In genomic region chr5:125227333-125228075, GRCh38 we compare ENCODE assay signal across 10 cellular contexts.
DNase-seq lines count a peak whose midpoint lies in the region; ATAC-seq, FAIRE-seq and TF ChIP-seq lines count a peak whose summit lies in the region.
"Had no signal": no experiment of that assay in that cellular context is flagged by ENCODE, and none has a peak within 500 bp of the region (broad histone marks: within the 10 kb centered on the region; RNA-seq: fewer than 3 reads in every experiment).

No MANE protein-coding gene starts in this region.

- no peak overlapping the region for H3K27ac Mint-ChIP-seq in astrocyte (ENCODE audit: unreplicated experiment)
- H3K27ac Mint-ChIP-seq: dendritic cell treated with granulocyte-macrophage colony-stimulating factor and Interleukin-4, amounts not matched to agents 40 ng/mL and 50 ng/mL, for 4 days; T-cell had no signal

- ATAC-seq in DND-41 (ENCODE audit: insufficient read depth, low read depth) = no peak
- no peak for ATAC-seq in GM21367 (IDR thresholded peaks at IDR 0.05; ENCODE audit: unreplicated experiment)
- no peak for ATAC-seq in HG03565 (IDR thresholded peaks at IDR 0.05; ENCODE audit: unreplicated experiment)
- ATAC-seq in GM21528 (IDR thresholded peaks at IDR 0.05; ENCODE audit: low FRiP score, unreplicated experiment) = no peak
- ATAC-seq: T-cell had no signal

- no peaks in the 10 kb centered on the region for H3K36me3 Mint-ChIP-seq in astrocyte (ENCODE audit: low read depth, unreplicated experiment)
- H3K36me3 Mint-ChIP-seq: T-cell had no signal

- no peak overlapping the region for H3K4me3 Mint-ChIP-seq in astrocyte (ENCODE audit: unreplicated experiment)
- H3K4me3 Mint-ChIP-seq: dendritic cell treated with granulocyte-macrophage colony-stimulating factor and Interleukin-4, amounts not matched to agents 40 ng/mL and 50 ng/mL, for 4 days; T-cell had no signal

- no peak for DNase-seq in DND-41
- peak; percentile 3 for DNase-seq in Jurkat, Clone E6-1 (ENCODE audit: low read depth, low spot score)
- DNase-seq in astrocyte (ENCODE audit: low read depth) = peak; percentile 33
- peak; percentile 59 for DNase-seq in mesenchymal stem cell
- DNase-seq in SKM-1 (lab: John Stamatoyannopoulos, UW; ENCODE audit: unreplicated experiment) = no peak
- DNase-seq: T-cell had no signal

- H2BK15ac ChIP-seq in mesenchymal stem cell (ENCODE audit: low read depth, poor library complexity, severe bottlenecking) = peak overlapping the region; percentile 15

- H3K4me3 ChIP-seq in DND-41 (ENCODE audit: low read depth in 1 of 2, low read length in 2 of 2) = no peak overlapping the region
- no peak overlapping the region for H3K4me3 ChIP-seq in Jurkat, Clone E6-1 (ENCODE audit: low read length)
- no peak overlapping the region for H3K4me3 ChIP-seq in astrocyte (ENCODE audit: insufficient read depth, low read depth, low read length)
- no peak overlapping the region for H3K4me3 ChIP-seq in mesenchymal stem cell (ENCODE audit: insufficient read depth in 1 of 2, low read depth in 1 of 2, low read length in 2 of 2)

- H3K9me3 ChIP-seq in DND-41 (ENCODE audit: insufficient read depth, low read length, severe bottlenecking) = no peaks in the 10 kb centered on the region
- H3K9me3 ChIP-seq in astrocyte (ENCODE audit: insufficient read depth, low read depth, low read length) = no peaks in the 10 kb centered on the region
- H3K9me3 ChIP-seq in mesenchymal stem cell (ENCODE audit: control insufficient read depth, low read length) = no peaks in the 10 kb centered on the region

- TF ChIP-seq CTCF in DND-41 (IDR thresholded peaks at IDR 0.05; ENCODE audit: borderline replicate concordance, extremely low read depth, low read length, poor library complexity, severe bottlenecking) = peak; percentile 45
- peak; percentile 44 for TF ChIP-seq CTCF in astrocyte (IDR thresholded peaks at IDR 0.05; ENCODE audit: insufficient read depth, low read depth, low read length)

- H3K9me3 Mint-ChIP-seq in astrocyte (ENCODE audit: unreplicated experiment) = peaks cover 1% of the 10 kb centered on the region
- H3K9me3 Mint-ChIP-seq: dendritic cell treated with granulocyte-macrophage colony-stimulating factor and Interleukin-4, amounts not matched to agents 40 ng/mL and 50 ng/mL, for 4 days had no signal

- H3K4me2 ChIP-seq in DND-41 (ENCODE audit: insufficient read depth, low read length) (no peak overlapping the region), astrocyte (ENCODE audit: low read length) (peak overlapping the region; percentile 24), mesenchymal stem cell (ENCODE audit: low read length, poor library complexity, severe bottlenecking) (no peak overlapping the region)

- no peak for FAIRE-seq in astrocyte (lab: Jason Lieb, UNC)

- peak overlapping the region in 1 of 2 experiments; percentile 68 for H3K4ac ChIP-seq in mesenchymal stem cell (ENCODE audit: low read depth in 1 of 2, low read length in 2 of 2)

- peak overlapping the region; percentile 35 for H2AK5ac ChIP-seq in mesenchymal stem cell (ENCODE audit: low read length, severe bottlenecking)

- H3K18ac ChIP-seq in mesenchymal stem cell (ENCODE audit: low read depth in 1 of 2, low read length in 2 of 2) = no peak overlapping the region

- H3K4me1 Mint-ChIP-seq in astrocyte (ENCODE audit: low read depth, unreplicated experiment) = peaks cover 9% of the 10 kb centered on the region
- H3K4me1 Mint-ChIP-seq: T-cell had no signal

- H3K23ac ChIP-seq in mesenchymal stem cell (ENCODE audit: low read length in 2 of 2) = no peak overlapping the region

- H4K91ac ChIP-seq in mesenchymal stem cell (ENCODE audit: low read length) = no peak overlapping the region

- H3K14ac ChIP-seq in mesenchymal stem cell (ENCODE audit: low read length in 2 of 2) = no peak overlapping the region

- H3K27me3 ChIP-seq in DND-41 (ENCODE audit: insufficient read depth, low read length, poor library complexity) (no peaks in the 10 kb centered on the region), astrocyte (ENCODE audit: insufficient read depth, low read length) (no peaks in the 10 kb centered on the region), mesenchymal stem cell (ENCODE audit: control insufficient read depth in 1 of 2, insufficient read depth in 1 of 2, low read length in 2 of 2) (no peaks in the 10 kb centered on the region)

- 51% methylated on average over 7 of the region's 7 CpGs for WGBS in mesenchymal stem cell

- H4K20me1 ChIP-seq in DND-41 (ENCODE audit: insufficient read depth, low read length) = no peaks in the 10 kb centered on the region
- H4K20me1 ChIP-seq in astrocyte (ENCODE audit: insufficient read depth, low read length) = no peaks in the 10 kb centered on the region

- no peak overlapping the region for H4K8ac ChIP-seq in mesenchymal stem cell (ENCODE audit: low read length)

- H3K9ac ChIP-seq in DND-41 (ENCODE audit: low read depth, low read length) (no peak overlapping the region), astrocyte (ENCODE audit: low read length) (no peak overlapping the region), mesenchymal stem cell (ENCODE audit: low read length) (no peak overlapping the region)

- H3K79me1 ChIP-seq in mesenchymal stem cell (replicated peaks; ENCODE audit: low read length, poor library complexity, severe bottlenecking) = no peaks in the 10 kb centered on the region

- H2AFZ ChIP-seq in DND-41 (ENCODE audit: low read depth, low read length) (no peak overlapping the region), astrocyte (ENCODE audit: low read depth, low read length) (peak overlapping the region; percentile 31), mesenchymal stem cell (ENCODE audit: low read depth, low read length) (no peak overlapping the region)

- no peaks in the 10 kb centered on the region for H3K27me3 Mint-ChIP-seq in astrocyte (ENCODE audit: low read depth, unreplicated experiment)
- H3K27me3 Mint-ChIP-seq: dendritic cell treated with granulocyte-macrophage colony-stimulating factor and Interleukin-4, amounts not matched to agents 40 ng/mL and 50 ng/mL, for 4 days; T-cell had no signal

- H3K79me2 ChIP-seq in DND-41 (ENCODE audit: insufficient read depth, low read length) (no peaks in the 10 kb centered on the region), astrocyte (ENCODE audit: insufficient read depth, low read length) (no peaks in the 10 kb centered on the region)

- H3K36me3 ChIP-seq in DND-41 (ENCODE audit: insufficient read depth, low read length) (no peaks in the 10 kb centered on the region), astrocyte (ENCODE audit: insufficient read depth, low read length) (no peaks in the 10 kb centered on the region), mesenchymal stem cell (ENCODE audit: control insufficient read depth in 1 of 2, insufficient read depth in 2 of 2, low read depth in 1 of 2, low read length in 2 of 2) (no peaks in the 10 kb centered on the region)

- H3K27ac ChIP-seq in DND-41 (ENCODE audit: low read length) (no peak overlapping the region), astrocyte (ENCODE audit: low read depth, low read length) (peak overlapping the region; percentile 10), mesenchymal stem cell (ENCODE audit: low read length, poor library complexity, severe bottlenecking) (no peak overlapping the region)

- no peak overlapping the region for H2BK120ac ChIP-seq in mesenchymal stem cell (ENCODE audit: low read depth, low read length)

- no peak overlapping the region for H2BK5ac ChIP-seq in mesenchymal stem cell (ENCODE audit: low read depth, low read length, poor library complexity, severe bottlenecking)

- no peaks in the 10 kb centered on the region for H3K4me1 ChIP-seq in DND-41 (ENCODE audit: insufficient read depth, low read length)
- peaks cover 4% of the 10 kb centered on the region for H3K4me1 ChIP-seq in astrocyte (ENCODE audit: insufficient read depth, low read length)
- H3K4me1 ChIP-seq in mesenchymal stem cell (ENCODE audit: control insufficient read depth, insufficient read depth, low read depth, low read length) = peaks cover 2% of the 10 kb centered on the region

- H2BK12ac ChIP-seq in mesenchymal stem cell (ENCODE audit: low read length in 2 of 2) = peak overlapping the region in 1 of 2 experiments; percentile 24

Comparison
In these comparisons a context has a peak if more than half of its experiments do, and no peak if none do; other contexts are left out.
1. DNase-seq: peak in Jurkat, Clone E6-1 (single experiment), astrocyte (single experiment) and mesenchymal stem cell (single experiment); none in DND-41 (single experiment) and SKM-1 (single experiment).